8 cellular contexts compared by ENCODE assay signal in the genomic region with DNA sequence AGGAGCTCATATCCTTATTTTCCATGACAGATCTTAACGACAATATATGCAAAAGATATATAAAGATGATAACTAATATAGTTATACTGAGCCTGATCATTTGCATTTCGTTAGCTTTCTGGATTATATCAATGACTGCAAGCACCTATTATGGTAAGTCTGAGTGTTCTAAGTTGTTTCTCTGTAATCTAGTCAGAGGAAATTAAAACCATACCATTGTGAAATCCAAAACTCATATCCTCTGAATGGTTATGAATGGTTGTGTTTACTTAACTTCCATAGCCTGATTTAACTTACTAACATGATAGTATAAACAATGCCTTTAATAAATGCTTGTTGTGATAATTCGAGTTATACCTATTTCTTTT. TPM values are rescaled to one million over a fixed set of nuclear protein-coding genes. Genes with fewer than 3 reads are reported as not detected.
DNase-seq lines count a peak whose midpoint lies in the region; ATAC-seq lines count a peak whose summit lies in the region.

No MANE protein-coding gene starts in this region.

- H3K27ac Mint-ChIP-seq in central memory CD8-positive, alpha-beta T cell (ENCODE audit: low read depth), result peak overlapping the region; percentile 93
- peak overlapping the region; percentile 94 to 98 (median 96) for H3K27ac Mint-ChIP-seq in naive B cell

- no peaks in the 10 kb centered on the region for H3K9me3 Mint-ChIP-seq in central memory CD8-positive, alpha-beta T cell
- no peaks in the 10 kb centered on the region for H3K9me3 Mint-ChIP-seq in naive B cell

- peaks cover 10% of the 10 kb centered on the region for H3K4me1 Mint-ChIP-seq in central memory CD8-positive, alpha-beta T cell
- H3K4me1 Mint-ChIP-seq in naive B cell, result peaks cover 21 to 54% (median 24%) of the 10 kb centered on the region in 3 donors

- DNase-seq in CD1c-positive myeloid dendritic cell (ENCODE audit: extremely low spot score) (peak; percentile 37), naive B cell (no peak), inferior parietal cortex (ENCODE audit: extremely low spot score) (no peak), mucosa of gallbladder (ENCODE audit: low spot score) (no peak), activated gamma-delta T cell (lab: John Stamatoyannopoulos, UW) (no peak)
- DNase-seq in central memory CD8-positive, alpha-beta T cell (ENCODE audit: low spot score in 2 of 2), result no peak

- H3K36me3 ChIP-seq in KOPT-K1 (ENCODE audit: insufficient read depth, low read length), result peaks cover 20% of the 10 kb centered on the region

- H3K27ac ChIP-seq in KOPT-K1 (ENCODE audit: low read depth, low read length, poor library complexity, severe bottlenecking), result peak overlapping the region; percentile 87

- H3K36me3 Mint-ChIP-seq in central memory CD8-positive, alpha-beta T cell (ENCODE audit: insufficient read depth), result peaks cover 3% of the 10 kb centered on the region
- no peaks in the 10 kb centered on the region for H3K36me3 Mint-ChIP-seq in naive B cell

- H3K27me3 Mint-ChIP-seq in central memory CD8-positive, alpha-beta T cell, result no peaks in the 10 kb centered on the region
- H3K27me3 Mint-ChIP-seq in naive B cell, result no peaks in the 10 kb centered on the region

- ATAC-seq in central memory CD8-positive, alpha-beta T cell (replicated peaks; ENCODE audit: extremely low read depth, poor library complexity, severe bottlenecking), result peak; percentile 7
- ATAC-seq in naive B cell (ENCODE audit: low read depth in 2 of 2), result no peak
- no peak for ATAC-seq in GM19328 (IDR thresholded peaks at IDR 0.05; ENCODE audit: unreplicated experiment)

- peak overlapping the region; percentile 96 for H3K4me3 Mint-ChIP-seq in central memory CD8-positive, alpha-beta T cell
- H3K4me3 Mint-ChIP-seq in naive B cell, result peak overlapping the region; percentile 93 to 99 (median 96)

- H3K9me3 ChIP-seq in KOPT-K1 (ENCODE audit: insufficient read depth, low read length, poor library complexity, severe bottlenecking), result no peaks in the 10 kb centered on the region

RNA-seq across cellular contexts. Expression of gene TMEM19, which starts 0.8 kb away (rescaled TPM):
- polyA plus RNA-seq in naive B cell (ENCODE audit: low read depth in 6 of 6), result 100 to 1,000 TPM; 166 to 231 (median 193) TPM
- total RNA-seq in mucosa of gallbladder, result 46.0 TPM

RNA-seq across cellular contexts. Expression of gene THAP2, which starts 22.5 kb away (rescaled TPM):
- 10 to 100 TPM in 5 of 6 donors, 1 to 10 TPM in 1; 6.0 to 17.7 (median 12.2) TPM for polyA plus RNA-seq in naive B cell (ENCODE audit: low read depth in 6 of 6)
- total RNA-seq in mucosa of gallbladder, result 5.0 TPM

RNA-seq across cellular contexts. Expression of gene ZFC3H1, which starts 23.0 kb away (rescaled TPM):
- 10 to 100 TPM; 22.9 to 46.9 (median 38.3) TPM for polyA plus RNA-seq in naive B cell (ENCODE audit: low read depth in 6 of 6)
- total RNA-seq in mucosa of gallbladder, result 36.4 TPM
